Comparison of ENCODE assay signal across 8 cellular contexts in genomic region chr2:160652236-160652635, GRCh38.
DNase-seq lines count a peak whose midpoint lies in the region; ATAC-seq, FAIRE-seq and TF ChIP-seq lines count a peak whose summit lies in the region.

No MANE protein-coding gene starts in this region.

- FAIRE-seq in RCC 7860 (lab: Jason Lieb, UNC): no peak

- no peak overlapping the region for H3K4me3 ChIP-seq in osteoblast (ENCODE audit: insufficient read depth, low read length)
- no peak overlapping the region for H3K4me3 ChIP-seq in HAP-1

- H3K4me1 ChIP-seq in osteoblast (ENCODE audit: insufficient read depth, low read length) (peaks cover 10% of the 10 kb centered on the region), HAP-1 (peaks cover 9% of the 10 kb centered on the region)

- H3K27me3 ChIP-seq in osteoblast (ENCODE audit: insufficient read depth, low read length): no peaks in the 10 kb centered on the region
- H3K27me3 ChIP-seq in HAP-1 (ENCODE audit: low read depth): no peaks in the 10 kb centered on the region

- in situ Hi-C loops in HAP-1 (cut with MboI; ENCODE audit: low sequenced_read_pairs): no loop called here

- DNase-seq in OCI-M1 (lab: John Stamatoyannopoulos, UW) (peak; percentile 35), osteoblast (ENCODE audit: insufficient read length, low spot score, missing footprints) (peak; percentile 23), NCI-H748 (lab: John Stamatoyannopoulos, UW; ENCODE audit: unreplicated experiment) (no peak), HAP-1 (ENCODE audit: low spot score in 2 of 2) (no peak), RCC 7860 (ENCODE audit: low spot score) (no peak), NCI-H2107 (lab: John Stamatoyannopoulos, UW) (no peak)
- DNase-seq in activated naive CD4-positive, alpha-beta T cell treated with anti-CD3 and anti-CD28 coated beads, Interleukin-2, amount 50 U/mL, for 16 hours: peak; percentile 54

- H2AFZ ChIP-seq in osteoblast (ENCODE audit: low read length): peak overlapping the region; percentile 5

- H3K9me3 ChIP-seq in osteoblast (ENCODE audit: low read depth, low read length): no peaks in the 10 kb centered on the region
- no peaks in the 10 kb centered on the region for H3K9me3 ChIP-seq in HAP-1

- H4K20me1 ChIP-seq in osteoblast (ENCODE audit: insufficient read depth, low read length): no peaks in the 10 kb centered on the region

- H3K4me2 ChIP-seq in osteoblast (ENCODE audit: insufficient read depth, low read length): no peak overlapping the region

- no peak overlapping the region for H3K27ac ChIP-seq in osteoblast (ENCODE audit: low read depth, low read length)

- no peak for TF ChIP-seq CTCF in osteoblast (IDR thresholded peaks at IDR 0.05; ENCODE audit: extremely low read depth, low read depth, low read length)

- peak; percentile 72 for ATAC-seq in GM19043 (IDR thresholded peaks at IDR 0.05; ENCODE audit: low read depth, unreplicated experiment)

- no peaks in the 10 kb centered on the region for H3K36me3 ChIP-seq in osteoblast (ENCODE audit: insufficient read depth, low read length)
- H3K36me3 ChIP-seq in HAP-1 (replicated peaks): no peaks in the 10 kb centered on the region

- H3K79me2 ChIP-seq in osteoblast (ENCODE audit: insufficient read depth, low read length): no peaks in the 10 kb centered on the region

Comparison
In these comparisons a context has a peak if more than half of its experiments do, and no peak if none do; other contexts are left out.
1. DNase-seq: peak in OCI-M1 (single experiment), activated naive CD4-positive, alpha-beta T cell treated with anti-CD3 and anti-CD28 coated beads, Interleukin-2, amount 50 U/mL, for 16 hours (single experiment) and osteoblast (single experiment); none in NCI-H748 (single experiment), HAP-1 (0 of 2), RCC 7860 (single experiment) and NCI-H2107 (single experiment).